Comparison of ENCODE assay signal across 8 cellular contexts in genomic region chr14:75978249-75978731, GRCh38. TPM values are rescaled to one million over a fixed set of nuclear protein-coding genes. Genes with fewer than 3 reads are reported as not detected.
DNase-seq lines count a peak whose midpoint lies in the region; ATAC-seq and TF ChIP-seq lines count a peak whose summit lies in the region.

No MANE protein-coding gene starts in this region.

- CTCF ChIA-PET in activated CD8-positive, alpha-beta memory T cell treated with anti-CD3 and anti-CD28 coated beads, Interleukin-2, amount 10 ng/mL, durations not matched to agents 7 days and 5 days (lab: Charles Lee), result interaction anchor here (0.9 to 10.6 kb wide), 4 partner anchors 71 to 645 kb away, joined by 3 to 187 read pairs (median 83); partner anchors contain the start of gene FLVCR2

- no peaks in the 10 kb centered on the region for H3K36me3 Mint-ChIP-seq in activated CD8-positive, alpha-beta memory T cell treated with anti-CD3 and anti-CD28 coated beads, Interleukin-2, amount 10 ng/mL, durations not matched to agents 7 days and 5 days
- no peaks in the 10 kb centered on the region for H3K36me3 Mint-ChIP-seq in stimulated activated effector memory CD8-positive, alpha-beta T cell treated with anti-CD3 and anti-CD28 coated beads, Interleukin-12 subunit alpha, Interleukin-12 subunit beta, amount 100 ng/mL, for 72 hours

- H3K9me3 Mint-ChIP-seq in activated CD8-positive, alpha-beta memory T cell treated with anti-CD3 and anti-CD28 coated beads, Interleukin-2, amount 10 ng/mL, durations not matched to agents 7 days and 5 days (ENCODE audit: low read depth), result no peaks in the 10 kb centered on the region
- no peaks in the 10 kb centered on the region for H3K9me3 Mint-ChIP-seq in stimulated activated effector memory CD8-positive, alpha-beta T cell treated with anti-CD3 and anti-CD28 coated beads, Interleukin-12 subunit alpha, Interleukin-12 subunit beta, amount 100 ng/mL, for 72 hours

- H3K4me1 Mint-ChIP-seq in activated CD8-positive, alpha-beta memory T cell treated with anti-CD3 and anti-CD28 coated beads, Interleukin-2, amount 10 ng/mL, durations not matched to agents 7 days and 5 days, result peaks cover 31% of the 10 kb centered on the region
- H3K4me1 Mint-ChIP-seq in stimulated activated effector memory CD8-positive, alpha-beta T cell treated with anti-CD3 and anti-CD28 coated beads, Interleukin-12 subunit alpha, Interleukin-12 subunit beta, amount 100 ng/mL, for 72 hours, result peaks cover 42% of the 10 kb centered on the region

- TF ChIP-seq CTCF in choroid plexus epithelial cell (conservative IDR thresholded peaks at IDR 0.05; ENCODE audit: low read depth, low read length), result no peak

- H3K27me3 Mint-ChIP-seq in activated CD8-positive, alpha-beta memory T cell treated with anti-CD3 and anti-CD28 coated beads, Interleukin-2, amount 10 ng/mL, durations not matched to agents 7 days and 5 days, result peaks cover 3% of the 10 kb centered on the region

- no peak for ATAC-seq in activated CD8-positive, alpha-beta memory T cell treated with anti-CD3 and anti-CD28 coated beads, Interleukin-2, amount 10 ng/mL, durations not matched to agents 7 days and 5 days
- ATAC-seq in stimulated activated effector memory CD8-positive, alpha-beta T cell treated with anti-CD3 and anti-CD28 coated beads, Interleukin-12 subunit alpha, Interleukin-12 subunit beta, amount 100 ng/mL, for 72 hours, result no peak
- ATAC-seq in GM19463 (IDR thresholded peaks at IDR 0.05; ENCODE audit: unreplicated experiment), result no peak

- peak; percentile 43 for DNase-seq in activated CD8-positive, alpha-beta memory T cell treated with anti-CD3 and anti-CD28 coated beads, Interleukin-2, amount 10 ng/mL, durations not matched to agents 7 days and 5 days
- DNase-seq in activated CD8-positive, alpha-beta memory T cell treated with anti-CD3 and anti-CD28 coated beads, Interleukin-2, amount 50 U/mL, for 48 hours, result no peak
- DNase-seq in NCI-H2171 treated with DMSO at 0.1 percent for 48 hours (lab: John Stamatoyannopoulos, UW) (peak; percentile 89), choroid plexus epithelial cell (ENCODE audit: low read depth) (no peak), NCI-H187 (lab: John Stamatoyannopoulos, UW) (no peak), AG20443 (ENCODE audit: low spot score) (no peak)
- no peak for DNase-seq in stimulated activated effector memory CD8-positive, alpha-beta T cell treated with anti-CD3 and anti-CD28 coated beads, Interleukin-12 subunit alpha, Interleukin-12 subunit beta, amount 100 ng/mL, for 72 hours (ENCODE audit: low spot score in 2 of 2)

- H3K4me3 Mint-ChIP-seq in activated CD8-positive, alpha-beta memory T cell treated with anti-CD3 and anti-CD28 coated beads, Interleukin-2, amount 10 ng/mL, durations not matched to agents 7 days and 5 days, result no peak overlapping the region
- H3K4me3 Mint-ChIP-seq in stimulated activated effector memory CD8-positive, alpha-beta T cell treated with anti-CD3 and anti-CD28 coated beads, Interleukin-12 subunit alpha, Interleukin-12 subunit beta, amount 100 ng/mL, for 72 hours, result no peak overlapping the region

- H3K4me3 ChIP-seq in choroid plexus epithelial cell (ENCODE audit: low read depth, low read length), result peak overlapping the region; percentile 68

- peak overlapping the region; percentile 17 for H3K27ac Mint-ChIP-seq in activated CD8-positive, alpha-beta memory T cell treated with anti-CD3 and anti-CD28 coated beads, Interleukin-2, amount 10 ng/mL, durations not matched to agents 7 days and 5 days
- peak overlapping the region; percentile 68 for H3K27ac Mint-ChIP-seq in stimulated activated effector memory CD8-positive, alpha-beta T cell treated with anti-CD3 and anti-CD28 coated beads, Interleukin-12 subunit alpha, Interleukin-12 subunit beta, amount 100 ng/mL, for 72 hours

RNA-seq across cellular contexts. Expression of gene TGFB3, which starts 3.5 kb away (rescaled TPM):
- 1 to 10 TPM; 1.4 to 2.1 TPM for total RNA-seq in activated CD8-positive, alpha-beta memory T cell treated with anti-CD3 and anti-CD28 coated beads, Interleukin-2, amount 10 ng/mL, durations not matched to agents 7 days and 5 days

RNA-seq across cellular contexts. Expression of gene IFT43, which starts 7.3 kb away (rescaled TPM):
- total RNA-seq in activated CD8-positive, alpha-beta memory T cell treated with anti-CD3 and anti-CD28 coated beads, Interleukin-2, amount 10 ng/mL, durations not matched to agents 7 days and 5 days, result 1 to 10 TPM; 5.5 to 6.0 TPM

Comparison
In these comparisons a context has a peak if more than half of its experiments do, and no peak if none do; other contexts are left out.
1. DNase-seq: peak in activated CD8-positive, alpha-beta memory T cell treated with anti-CD3 and anti-CD28 coated beads, Interleukin-2, amount 10 ng/mL, durations not matched to agents 7 days and 5 days (single experiment) and NCI-H2171 treated with DMSO at 0.1 percent for 48 hours (single experiment); none in activated CD8-positive, alpha-beta memory T cell treated with anti-CD3 and anti-CD28 coated beads, Interleukin-2, amount 50 U/mL, for 48 hours (single experiment), choroid plexus epithelial cell (single experiment), stimulated activated effector memory CD8-positive, alpha-beta T cell treated with anti-CD3 and anti-CD28 coated beads, Interleukin-12 subunit alpha, Interleukin-12 subunit beta, amount 100 ng/mL, for 72 hours (0 of 2), NCI-H187 (0 of 2) and AG20443 (single experiment).